In the genomic region with DNA sequence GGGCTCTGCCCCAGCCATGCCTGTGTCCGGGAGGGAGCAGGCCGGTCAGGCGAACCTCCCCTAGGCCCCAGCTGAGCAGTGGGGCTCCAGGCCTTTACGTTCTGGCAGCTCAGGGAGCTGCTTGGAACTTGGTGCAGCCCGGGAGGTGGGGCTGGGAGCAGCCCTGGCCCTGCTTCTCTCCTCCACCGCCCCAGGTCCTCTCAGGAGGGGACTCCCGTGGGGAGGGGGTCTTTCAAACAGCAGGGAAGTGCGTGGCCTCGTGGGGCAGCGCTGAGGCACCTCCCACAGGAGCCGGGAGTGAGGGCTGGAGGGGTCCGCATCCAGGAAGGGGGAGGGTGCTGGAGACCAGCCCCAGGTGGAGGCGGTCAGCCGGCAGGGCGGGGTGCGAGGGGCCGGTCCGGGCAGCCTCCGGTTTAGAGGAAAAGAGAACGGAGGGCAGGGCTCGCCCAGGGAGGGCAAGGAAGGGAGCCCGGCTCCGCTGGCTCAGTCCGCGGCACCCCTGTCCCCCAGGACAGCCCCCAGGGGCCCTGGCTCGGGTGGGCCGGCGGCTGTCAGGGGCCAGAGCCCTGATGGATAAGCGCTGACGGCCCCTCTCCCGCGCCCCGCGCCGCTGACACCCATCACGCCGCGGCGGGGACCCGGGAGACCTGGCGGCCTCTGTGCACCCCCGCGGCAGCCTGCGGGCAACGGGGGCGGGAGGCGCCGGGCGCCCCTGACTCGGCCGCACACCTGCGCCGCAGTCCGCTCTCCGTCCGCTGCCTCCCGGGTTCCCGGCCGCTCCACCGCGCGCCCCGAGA, we compare ENCODE assay signal across 25 cellular contexts. TPM values are rescaled to one million over a fixed set of nuclear protein-coding genes. Genes with fewer than 3 reads are reported as not detected.
DNase-seq lines count a peak whose midpoint lies in the region; ATAC-seq and TF ChIP-seq lines count a peak whose summit lies in the region.
"Had no signal": no experiment of that assay in that cellular context is flagged by ENCODE, and none has a peak within 500 bp of the region (broad histone marks: within the 10 kb centered on the region; RNA-seq: fewer than 3 reads in every experiment).

No MANE protein-coding gene starts in this region.

- H3K36me3 ChIP-seq in SK-N-SH (replicated peaks in 1 of 2; ENCODE audit: control insufficient read depth in 1 of 2, insufficient read depth in 2 of 2, low read length in 1 of 2) (no peaks in the 10 kb centered on the region), PC-3 (ENCODE audit: low read depth, low read length) (no peaks in the 10 kb centered on the region), iPS-15b (ENCODE audit: control insufficient read depth, insufficient read depth, low read length) (no peaks in the 10 kb centered on the region), suprapubic skin (no peaks in the 10 kb centered on the region), upper lobe of right lung (no peaks in the 10 kb centered on the region)
- H3K36me3 ChIP-seq: HAP-1 had no signal

- BruUV-seq in PC-3 (replicated peaks; lab: Mats Ljungman, UMichigan), result no TSS peak

- ATAC-seq in SK-N-SH treated with all-trans-retinoic acid at 6 μM for 48 hours, result no peak
- ATAC-seq in PC-3, result 0 out of 2 replicates have a peak, but pooled peaks have one; percentile 8
- no peak for ATAC-seq in upper lobe of right lung
- ATAC-seq: activated CD4-positive, alpha-beta T cell treated with anti-CD3 and anti-CD28 coated beads for 36 hours; naive thymus-derived CD4-positive, alpha-beta T cell had no signal

- intact Hi-C loops in PC-3 (cut with micrococcal nuclease), result no loop called here
- intact Hi-C loops in upper lobe of right lung (cut with DNase I), result no loop called here

- H2AFZ ChIP-seq in SK-N-SH (ENCODE audit: low read depth), result no peak overlapping the region
- H2AFZ ChIP-seq in PC-3 (ENCODE audit: low read length), result no peak overlapping the region

- no peak for TF ChIP-seq RAD21 in SK-N-SH (IDR thresholded peaks at IDR 0.05; ENCODE audit: low read length)

- H3K27ac ChIP-seq in SK-N-SH (ENCODE audit: low read depth in 2 of 2, low read length in 1 of 2), result no peak overlapping the region
- H3K27ac ChIP-seq in PC-3 (ENCODE audit: low read length), result no peak overlapping the region
- H3K27ac ChIP-seq in suprapubic skin, result no peak overlapping the region
- no peak overlapping the region for H3K27ac ChIP-seq in upper lobe of right lung

- peak; percentile 14; the same call in 1 of the 2 replicates for TF ChIP-seq CTCF in SK-N-SH (IDR thresholded peaks at IDR 0.05)
- TF ChIP-seq CTCF in PC-3 (conservative IDR thresholded peaks at IDR 0.05; ENCODE audit: low read depth, low read length), result no peak
- TF ChIP-seq CTCF in suprapubic skin (IDR thresholded peaks at IDR 0.05), result no peak
- no peak for TF ChIP-seq CTCF in upper lobe of right lung (IDR thresholded peaks at IDR 0.05)

- H4K20me1 ChIP-seq in SK-N-SH (ENCODE audit: insufficient read depth) (no peaks in the 10 kb centered on the region), PC-3 (ENCODE audit: low read length) (no peaks in the 10 kb centered on the region)

- H3K79me2 ChIP-seq in SK-N-SH (ENCODE audit: insufficient read depth), result no peaks in the 10 kb centered on the region
- H3K79me2 ChIP-seq in PC-3 (ENCODE audit: low read length), result no peaks in the 10 kb centered on the region

- no peaks in the 10 kb centered on the region for H3F3A ChIP-seq in SK-N-SH (replicated peaks; ENCODE audit: insufficient read depth)
- H3F3A ChIP-seq in PC-3 (ENCODE audit: low read length, unreplicated experiment), result no peaks in the 10 kb centered on the region

- H3K9ac ChIP-seq in SK-N-SH (no peak overlapping the region), PC-3 (ENCODE audit: low read length) (no peak overlapping the region), iPS-15b (ENCODE audit: low read depth, low read length) (no peak overlapping the region)

- DNase-seq in SK-N-SH (peak; percentile 76), PC-3 (no peak), suprapubic skin (ENCODE audit: low spot score in 2 of 2) (no peak), upper lobe of right lung (no peak), NOMO-1 treated with dmso at 0.1 percent for 144 hours (lab: John Stamatoyannopoulos, UW; ENCODE audit: unreplicated experiment) (no peak), NCI-H510A treated with DMSO at 0.1 percent for 48 hours (lab: John Stamatoyannopoulos, UW) (no peak)
- DNase-seq: activated CD4-positive, alpha-beta T cell treated with anti-CD3 and anti-CD28 coated beads for 36 hours; amygdala; CD4-positive, CD25-positive, alpha-beta regulatory T cell; DND-41; effector CD8-positive, alpha-beta T cell; glutamatergic neuron; mammary epithelial cell; naive thymus-derived CD4-positive, alpha-beta T cell; NCI-H2029; NCI-H524 treated with DMSO at 0.1 percent for 48 hours; stimulated activated CD8-positive, alpha-beta memory T cell treated with anti-CD3 and anti-CD28 coated beads, Interleukin-4, amount 100 ng/mL, for 48 hours; T-helper 9 cell had no signal

- H3K9me3 ChIP-seq in SK-N-SH, result no peaks in the 10 kb centered on the region
- H3K9me3 ChIP-seq in PC-3 (ENCODE audit: low read length), result no peaks in the 10 kb centered on the region
- H3K9me3 ChIP-seq in iPS-15b (ENCODE audit: control insufficient read depth, insufficient read depth, low read length), result no peaks in the 10 kb centered on the region
- no peaks in the 10 kb centered on the region for H3K9me3 ChIP-seq in suprapubic skin
- no peaks in the 10 kb centered on the region for H3K9me3 ChIP-seq in upper lobe of right lung
- H3K9me3 ChIP-seq: HAP-1 had no signal

- TF ChIP-seq EP300 in SK-N-SH (IDR thresholded peaks at IDR 0.05; ENCODE audit: borderline replicate concordance in 1 of 2, low read depth in 1 of 2, low read length in 1 of 2) (no peak), suprapubic skin (IDR thresholded peaks at IDR 0.05) (no peak)

- no peak for TF ChIP-seq POLR2A in suprapubic skin (IDR thresholded peaks at IDR 0.05)

- POLR2A ChIA-PET in SK-N-SH (lab: Yijun Ruan, JAX), result no interaction called here
- POLR2A ChIA-PET in PC-3 (lab: Charles Lee; ENCODE audit: unreplicated experiment), result no interaction called here

- WGBS in SK-N-SH (ENCODE audit: low lambda C conversion rate), result 56% methylated on average over 19 of the region's 63 CpGs
- 3% methylated on average over 15 of the region's 63 CpGs for WGBS in suprapubic skin

- peaks cover 27% of the 10 kb centered on the region for H3K27me3 ChIP-seq in SK-N-SH (ENCODE audit: insufficient read depth)
- H3K27me3 ChIP-seq in PC-3 (ENCODE audit: low read length), result peaks cover 13% of the 10 kb centered on the region
- peaks cover 12% of the 10 kb centered on the region for H3K27me3 ChIP-seq in iPS-15b (ENCODE audit: control insufficient read depth, insufficient read depth, low read length)
- H3K27me3 ChIP-seq in suprapubic skin, result peaks cover 50% of the 10 kb centered on the region
- H3K27me3 ChIP-seq in upper lobe of right lung, result peaks cover 29% of the 10 kb centered on the region

- no peaks in the 10 kb centered on the region for H3K9me2 ChIP-seq in SK-N-SH
- no peaks in the 10 kb centered on the region for H3K9me2 ChIP-seq in PC-3 (replicated peaks; ENCODE audit: low read length)

- H3K4me3 ChIP-seq in SK-N-SH (ENCODE audit: low read depth in 2 of 2, low read length in 1 of 2), result no peak overlapping the region
- no peak overlapping the region for H3K4me3 ChIP-seq in PC-3 (ENCODE audit: low read length)
- peak overlapping the region; percentile 32 for H3K4me3 ChIP-seq in iPS-15b (ENCODE audit: low read depth, low read length)
- H3K4me3 ChIP-seq in suprapubic skin, result peak overlapping the region; percentile 31
- no peak overlapping the region for H3K4me3 ChIP-seq in upper lobe of right lung
- H3K4me3 ChIP-seq: HAP-1 had no signal

- H3K4me2 ChIP-seq in SK-N-SH (no peak overlapping the region), PC-3 (ENCODE audit: low read length) (no peak overlapping the region)

- H3K4me1 ChIP-seq in SK-N-SH (ENCODE audit: control insufficient read depth in 1 of 2, insufficient read depth in 2 of 2, low read depth in 1 of 2, low read length in 1 of 2) (peaks cover 0 to 15% of the 10 kb centered on the region in 2 experiments; a peak in 1 of 4 replicates), PC-3 (ENCODE audit: insufficient read depth, low read length) (no peaks in the 10 kb centered on the region), iPS-15b (ENCODE audit: control insufficient read depth, insufficient read depth, low read length) (no peaks in the 10 kb centered on the region), suprapubic skin (peaks cover 32% of the 10 kb centered on the region), upper lobe of right lung (no peaks in the 10 kb centered on the region)
- H3K4me1 ChIP-seq: HAP-1 had no signal

- CTCF ChIA-PET in SK-N-SH (lab: Yijun Ruan, JAX) (interaction anchor here (1.0 to 1.5 kb wide), 3 partner anchors 13 to 50 kb away, joined by 3 read pairs; no protein-coding TSS in a partner anchor), PC-3 (lab: Charles Lee) (no interaction called here)

TF ChIP-seq in SK-N-SH treated with all-trans-retinoic acid at 6 μM for 48 hours, 23 proteins besides CTCF, POLR2A, EP300 and RAD21 (continues in another document):
- no peak for TF ChIP-seq RARB (CRISPR knock-in tag; IDR thresholded peaks at IDR 0.05)

RNA-seq across cellular contexts. Expression of gene PRR35, which starts 0.6 kb away (rescaled TPM):
- polyA plus RNA-seq in SK-N-SH (2012; rRNA removed), result not detected in 2 replicates
- polyA plus RNA-seq in SK-N-SH (2012; cell fraction: cytosol; rRNA removed), result not detected in 2 replicates
- polyA plus RNA-seq in SK-N-SH (2012; cell fraction: nucleus; rRNA removed), result 0.06 and 0.11 TPM in 2 replicates
- not detected in 2 replicates for total RNA-seq in PC-3 (2014; rRNA removed)
- total RNA-seq in suprapubic skin, result not detected
- total RNA-seq in upper lobe of right lung, result not detected
- total RNA-seq: A673; activated CD4-positive, alpha-beta T cell treated with anti-CD3 and anti-CD28 coated beads for 36 hours; CD4-positive, CD25-positive, alpha-beta regulatory T cell; fibroblast of lung; mammary epithelial cell; naive thymus-derived CD4-positive, alpha-beta T cell; pulmonary artery endothelial cell; SK-MEL-5 had no signal
- polyA plus RNA-seq: CD4-positive, CD25-positive, alpha-beta regulatory T cell; fibroblast of lung; mammary epithelial cell; naive thymus-derived CD4-positive, alpha-beta T cell had no signal

RNA-seq across cellular contexts. Expression of gene NHLRC4, which starts 7.2 kb away (rescaled TPM):
- 0.69 and 0.70 TPM in 2 replicates for polyA plus RNA-seq in SK-N-SH (2012; rRNA removed)
- polyA plus RNA-seq in SK-N-SH (2012; cell fraction: cytosol; rRNA removed), result 0.40 and 0.58 TPM in 2 replicates
- 1.4 and 1.8 TPM in 2 replicates for polyA plus RNA-seq in SK-N-SH (2012; cell fraction: nucleus; rRNA removed)
- total RNA-seq in PC-3 (2014; rRNA removed) (0.44 TPM in 1 of 2 replicates, not detected in the other), suprapubic skin (under 1 TPM; 0.29 to 0.79 (median 0.35) TPM), upper lobe of right lung (0.98 TPM)

RNA-seq across cellular contexts. Expression of gene PIGQ, which starts 10.2 kb away (rescaled TPM):
- 38.7 and 41.0 TPM in 2 replicates for polyA plus RNA-seq in SK-N-SH (2012; rRNA removed)
- polyA plus RNA-seq in SK-N-SH (2012; cell fraction: cytosol; rRNA removed), result 12.1 and 22.4 TPM in 2 replicates
- polyA plus RNA-seq in SK-N-SH (2012; cell fraction: nucleus; rRNA removed), result 154 and 238 TPM in 2 replicates
- total RNA-seq in PC-3 (2014; rRNA removed), result 36.0 and 43.8 TPM in 2 replicates
- 10 to 100 TPM; 36.9 to 54.6 (median 44.1) TPM for total RNA-seq in suprapubic skin
- total RNA-seq in upper lobe of right lung, result 59.4 TPM

RNA-seq across cellular contexts. Expression of gene RAB40C, which starts 30.3 kb away (rescaled TPM):
- 12.1 and 13.0 TPM in 2 replicates for polyA plus RNA-seq in SK-N-SH (2012; rRNA removed)
- polyA plus RNA-seq in SK-N-SH (2012; cell fraction: cytosol; rRNA removed), result 5.0 and 8.5 TPM in 2 replicates
- 26.7 and 31.3 TPM in 2 replicates for polyA plus RNA-seq in SK-N-SH (2012; cell fraction: nucleus; rRNA removed)
- total RNA-seq in PC-3 (2014; rRNA removed), result 19.5 and 27.0 TPM in 2 replicates
- 100 to 1,000 TPM in 3 of 4 donors, 10 to 100 TPM in 1; 77.8 to 116 (median 110) TPM for total RNA-seq in suprapubic skin
- 47.6 TPM for total RNA-seq in upper lobe of right lung

RNA-seq across cellular contexts. Expression of gene CAPN15, which starts 32.1 kb away (rescaled TPM):
- 19.5 and 22.9 TPM in 2 replicates for polyA plus RNA-seq in SK-N-SH (2012; rRNA removed)
- polyA plus RNA-seq in SK-N-SH (2012; cell fraction: cytosol; rRNA removed), result 6.5 and 13.1 TPM in 2 replicates
- 68.3 and 93.4 TPM in 2 replicates for polyA plus RNA-seq in SK-N-SH (2012; cell fraction: nucleus; rRNA removed)
- total RNA-seq in PC-3 (2014; rRNA removed), result 60.4 and 78.1 TPM in 2 replicates
- 10 to 100 TPM; 59.9 to 86.4 (median 75.2) TPM for total RNA-seq in suprapubic skin
- total RNA-seq in upper lobe of right lung, result 45.2 TPM

Comparison
In these comparisons a context has a peak if more than half of its experiments do, and no peak if none do; other contexts are left out.
1. H3K4me3 ChIP-seq: peak in iPS-15b (single experiment) and suprapubic skin (single experiment); none in SK-N-SH (0 of 2), PC-3 (single experiment) and upper lobe of right lung (single experiment).